Comparison of ENCODE assay signal across 21 cellular contexts in the genomic region with DNA sequence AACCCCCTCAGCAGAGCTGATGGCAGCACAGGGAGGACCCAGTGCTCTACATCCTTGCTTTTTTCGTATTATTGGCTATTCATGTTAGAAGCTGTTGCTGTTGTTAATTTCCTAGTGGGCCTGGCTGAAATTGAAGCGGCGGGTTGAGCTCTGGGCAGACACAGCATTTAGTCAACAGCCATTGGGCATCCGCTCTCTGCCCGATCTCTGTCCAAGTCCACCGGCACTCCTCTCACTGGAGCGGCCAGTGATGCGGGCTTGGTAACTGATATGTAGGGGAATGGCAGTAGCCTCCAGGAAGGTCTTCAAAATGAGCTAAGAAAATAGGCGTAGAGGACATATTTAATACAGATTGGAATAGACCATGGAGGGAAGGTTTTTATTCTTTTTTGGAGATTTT. TPM values are rescaled to one million over a fixed set of nuclear protein-coding genes. Genes with fewer than 3 reads are reported as not detected.
DNase-seq lines count a peak whose midpoint lies in the region; ATAC-seq and TF ChIP-seq lines count a peak whose summit lies in the region.
"Had no signal": no experiment of that assay in that cellular context is flagged by ENCODE, and none has a peak within 500 bp of the region (broad histone marks: within the 10 kb centered on the region; RNA-seq: fewer than 3 reads in every experiment).

No MANE protein-coding gene starts in this region.

- H4K20me1 ChIP-seq in neural cell (ENCODE audit: insufficient read depth) (no peaks in the 10 kb centered on the region), Karpas-422 (ENCODE audit: insufficient read depth, low read depth, low read length) (no peaks in the 10 kb centered on the region), neural progenitor cell (ENCODE audit: low read depth) (no peaks in the 10 kb centered on the region)

- no peaks in the 10 kb centered on the region for H3K9me2 ChIP-seq in neural cell (ENCODE audit: insufficient read depth, low read length)
- H3K9me2 ChIP-seq in Karpas-422 (replicated peaks; ENCODE audit: insufficient read depth, low read length), result no peaks in the 10 kb centered on the region

- no peak overlapping the region for H3K4me2 ChIP-seq in neural cell (ENCODE audit: low read length)
- no peak overlapping the region for H3K4me2 ChIP-seq in Karpas-422 (ENCODE audit: low read depth, low read length, poor library complexity, severe bottlenecking)
- H3K4me2 ChIP-seq in neural progenitor cell, result no peak overlapping the region
- H3K4me2 ChIP-seq: A549 had no signal

- TF ChIP-seq RAD21 in neural cell (conservative IDR thresholded peaks at IDR 0.05), result no peak

- H3K9me3 ChIP-seq in neural cell (ENCODE audit: low read length) (no peaks in the 10 kb centered on the region), Karpas-422 (ENCODE audit: low read length) (no peaks in the 10 kb centered on the region), neural progenitor cell (ENCODE audit: low read depth) (no peaks in the 10 kb centered on the region)
- H3K9me3 ChIP-seq: A549, Caco-2 had no signal

- H3F3A ChIP-seq in neural cell (ENCODE audit: insufficient read depth, low read length, poor library complexity, severe bottlenecking) (no peaks in the 10 kb centered on the region), neural progenitor cell (ENCODE audit: low read depth) (no peaks in the 10 kb centered on the region)

- H3K27me3 Mint-ChIP-seq in neural progenitor cell (ENCODE audit: insufficient read depth, low read depth), result no peaks in the 10 kb centered on the region

- no peak overlapping the region for H3K4me3 Mint-ChIP-seq in neural progenitor cell
- H3K4me3 Mint-ChIP-seq: CD4-positive, alpha-beta T cell had no signal

- no peaks in the 10 kb centered on the region for H3K27me3 ChIP-seq in neural cell (ENCODE audit: insufficient read depth, low read depth, low read length)
- H3K27me3 ChIP-seq in Karpas-422 (ENCODE audit: low read length), result no peaks in the 10 kb centered on the region
- no peaks in the 10 kb centered on the region for H3K27me3 ChIP-seq in neural progenitor cell

- peak overlapping the region; percentile 75 for H3K27ac ChIP-seq in angular gyrus (ENCODE audit: low read depth, low read length)
- H3K27ac ChIP-seq in neural cell (ENCODE audit: low read length), result peak overlapping the region; percentile 61
- no peak overlapping the region for H3K27ac ChIP-seq in Karpas-422 (ENCODE audit: low read length)
- H3K27ac ChIP-seq in neural progenitor cell, result no peak overlapping the region
- H3K27ac ChIP-seq: A549 had no signal

- no peaks in the 10 kb centered on the region for H3K4me1 ChIP-seq in Karpas-422 (ENCODE audit: low read length)
- peaks cover 9% of the 10 kb centered on the region for H3K4me1 ChIP-seq in neural progenitor cell
- H3K4me1 ChIP-seq: A549, Caco-2 had no signal

- no peak overlapping the region for H3K27ac Mint-ChIP-seq in neural progenitor cell
- H3K27ac Mint-ChIP-seq: CD4-positive, alpha-beta T cell had no signal

- no peak overlapping the region for H3K4me3 ChIP-seq in neural cell (ENCODE audit: low read length)
- H3K4me3 ChIP-seq in Karpas-422 (ENCODE audit: low read length), result no peak overlapping the region
- H3K4me3 ChIP-seq in neural progenitor cell, result no peak overlapping the region
- H3K4me3 ChIP-seq: A549 had no signal

- H3K9ac ChIP-seq in neural cell (ENCODE audit: low read length) (no peak overlapping the region), Karpas-422 (ENCODE audit: low read length) (no peak overlapping the region), neural progenitor cell (no peak overlapping the region)

- peaks cover 7% of the 10 kb centered on the region for H3K79me2 ChIP-seq in neural cell (replicated peaks; ENCODE audit: insufficient read depth, low read length)
- H3K79me2 ChIP-seq in Karpas-422 (ENCODE audit: low read length), result no peaks in the 10 kb centered on the region
- H3K79me2 ChIP-seq in neural progenitor cell (ENCODE audit: low read depth), result no peaks in the 10 kb centered on the region

- no peaks in the 10 kb centered on the region for H3K9me3 Mint-ChIP-seq in neural progenitor cell
- H3K9me3 Mint-ChIP-seq: CD4-positive, alpha-beta T cell had no signal

- TF ChIP-seq CTCF in neural cell (IDR thresholded peaks at IDR 0.05; ENCODE audit: poor library complexity, severe bottlenecking), result no peak
- no peak for TF ChIP-seq CTCF in neural progenitor cell (IDR thresholded peaks at IDR 0.05)

- no peak for TF ChIP-seq EP300 in neural cell (conservative IDR thresholded peaks at IDR 0.05; ENCODE audit: poor library complexity, severe bottlenecking)

- ATAC-seq in GM21723 (IDR thresholded peaks at IDR 0.05; ENCODE audit: unreplicated experiment), result no peak
- ATAC-seq: A549, PC-3 had no signal

- no peaks in the 10 kb centered on the region for H3K36me3 Mint-ChIP-seq in neural progenitor cell

- H2AFZ ChIP-seq in neural cell (ENCODE audit: low read depth, low read length) (no peak overlapping the region), Karpas-422 (ENCODE audit: low read length) (no peak overlapping the region), neural progenitor cell (replicated peaks) (no peak overlapping the region)

- DNase-seq in G401 (ENCODE audit: low spot score) (peak; percentile 85), globus pallidus (ENCODE audit: low spot score) (peak; percentile 47), Karpas-422 (no peak), neural progenitor cell (ENCODE audit: low spot score) (no peak), NCI-H187 treated with DMSO at 0.1 percent for 48 hours (lab: John Stamatoyannopoulos, UW) (no peak)
- DNase-seq: Caco-2; CD4-positive, alpha-beta T cell; DMS153; GF-D8; KBM-7; MV-4-11; NCI-H187; NCI-H2227 treated with DMSO at 0.1 percent for 48 hours; NCI-H510A treated with DMSO at 0.1 percent for 48 hours; PC-3; RPMI8226; SHP77 treated with DMSO at 0.1 percent for 48 hours had no signal

- H3K36me3 ChIP-seq in neural cell (ENCODE audit: insufficient read depth, low read length) (no peaks in the 10 kb centered on the region), Karpas-422 (ENCODE audit: insufficient read depth, low read length) (no peaks in the 10 kb centered on the region), neural progenitor cell (no peaks in the 10 kb centered on the region)

- peaks cover 21% of the 10 kb centered on the region for H3K4me1 Mint-ChIP-seq in neural progenitor cell

- in situ Hi-C loops in G401 (cut with HindIII; ENCODE audit: low sequenced_read_pairs), result no loop called here

TF ChIP-seq in neural cell, 6 proteins besides CTCF, POLR2A, EP300 and RAD21:
- no peak for TF ChIP-seq SMC3 (conservative IDR thresholded peaks at IDR 0.05; ENCODE audit: poor library complexity)
- TF ChIP-seq, protein P1, sequence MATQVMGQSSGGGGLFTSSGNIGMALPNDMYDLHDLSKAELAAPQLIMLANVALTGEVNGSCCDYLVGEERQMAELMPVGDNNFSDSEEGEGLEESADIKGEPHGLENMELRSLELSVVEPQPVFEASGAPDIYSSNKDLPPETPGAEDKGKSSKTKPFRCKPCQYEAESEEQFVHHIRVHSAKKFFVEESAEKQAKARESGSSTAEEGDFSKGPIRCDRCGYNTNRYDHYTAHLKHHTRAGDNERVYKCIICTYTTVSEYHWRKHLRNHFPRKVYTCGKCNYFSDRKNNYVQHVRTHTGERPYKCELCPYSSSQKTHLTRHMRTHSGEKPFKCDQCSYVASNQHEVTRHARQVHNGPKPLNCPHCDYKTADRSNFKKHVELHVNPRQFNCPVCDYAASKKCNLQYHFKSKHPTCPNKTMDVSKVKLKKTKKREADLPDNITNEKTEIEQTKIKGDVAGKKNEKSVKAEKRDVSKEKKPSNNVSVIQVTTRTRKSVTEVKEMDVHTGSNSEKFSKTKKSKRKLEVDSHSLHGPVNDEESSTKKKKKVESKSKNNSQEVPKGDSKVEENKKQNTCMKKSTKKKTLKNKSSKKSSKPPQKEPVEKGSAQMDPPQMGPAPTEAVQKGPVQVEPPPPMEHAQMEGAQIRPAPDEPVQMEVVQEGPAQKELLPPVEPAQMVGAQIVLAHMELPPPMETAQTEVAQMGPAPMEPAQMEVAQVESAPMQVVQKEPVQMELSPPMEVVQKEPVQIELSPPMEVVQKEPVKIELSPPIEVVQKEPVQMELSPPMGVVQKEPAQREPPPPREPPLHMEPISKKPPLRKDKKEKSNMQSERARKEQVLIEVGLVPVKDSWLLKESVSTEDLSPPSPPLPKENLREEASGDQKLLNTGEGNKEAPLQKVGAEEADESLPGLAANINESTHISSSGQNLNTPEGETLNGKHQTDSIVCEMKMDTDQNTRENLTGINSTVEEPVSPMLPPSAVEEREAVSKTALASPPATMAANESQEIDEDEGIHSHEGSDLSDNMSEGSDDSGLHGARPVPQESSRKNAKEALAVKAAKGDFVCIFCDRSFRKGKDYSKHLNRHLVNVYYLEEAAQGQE (IDR thresholded peaks at IDR 0.05; ENCODE audit: borderline replicate concordance), result no peak

RNA-seq across cellular contexts. Expression of a gene that starts 1.3 kb away (rescaled TPM):
- total RNA-seq in G401 (2014; rRNA removed; shearing (Covaris generic)), result 7.5 and 14.3 TPM in 2 replicates
- 20.0 and 43.8 TPM in 2 replicates for polyA plus RNA-seq in neural cell
- 35.8 and 51.1 TPM in 2 replicates for polyA minus RNA-seq in neural cell
- 1.2 and 2.2 TPM in 2 replicates for total RNA-seq in Karpas-422 (2014; rRNA removed; shearing (Covaris generic); ENCODE audit: low replicate concordance)
- 22.6 and 32.0 TPM in 2 replicates for total RNA-seq in neural progenitor cell (ENCODE audit: low replicate concordance)

Comparison
In these comparisons a context has a peak if more than half of its experiments do, and no peak if none do; other contexts are left out.
1. DNase-seq: peak in G401 (single experiment) and globus pallidus (single experiment); none in Karpas-422 (single experiment), neural progenitor cell (single experiment) and NCI-H187 treated with DMSO at 0.1 percent for 48 hours (single experiment).
2. H3K27ac ChIP-seq: peak in angular gyrus (single experiment) and neural cell (single experiment); none in Karpas-422 (single experiment) and neural progenitor cell (single experiment).